Comparison of ENCODE assay signal across 15 cellular contexts in genomic region chr4:25888781-25889180, GRCh38.
"Had no signal": no experiment of that assay in that cellular context is flagged by ENCODE, and none has a peak within 500 bp of the region (broad histone marks: within the 10 kb centered on the region; RNA-seq: fewer than 3 reads in every experiment).

No MANE protein-coding gene starts in this region.

- H3K27ac Mint-ChIP-seq: activated CD4-positive, alpha-beta T cell treated with anti-CD3 and anti-CD28 coated beads, Interleukin-2, amount 10 ng/mL, durations not matched to agents 7 days and 5 days; activated naive CD4-positive, alpha-beta T cell treated with anti-CD3 and anti-CD28 coated beads, Interleukin-2, amount 10 ng/mL, durations not matched to agents 7 days and 5 days; activated T-helper 17 cell treated with anti-CD3 and anti-CD28 coated beads, Interleukin-2, amount 50 U/mL, for 72 hours; brain had no signal

- ATAC-seq: activated T-helper 17 cell treated with anti-CD3 and anti-CD28 coated beads, Interleukin-2, amount 50 U/mL, for 72 hours; foreskin keratinocyte; left lung; stimulated activated naive CD8-positive, alpha-beta T cell treated with anti-CD3 and anti-CD28 coated beads, Interleukin-15, Interleukin-2, amounts not matched to agents 100 U/mL and 50 U/mL, for 24 hours had no signal

- H3K27me3 Mint-ChIP-seq: activated CD4-positive, alpha-beta T cell treated with anti-CD3 and anti-CD28 coated beads, Interleukin-2, amount 10 ng/mL, durations not matched to agents 7 days and 5 days; activated T-helper 17 cell treated with anti-CD3 and anti-CD28 coated beads, Interleukin-2, amount 50 U/mL, for 72 hours had no signal

- H3K4me1 Mint-ChIP-seq: activated CD4-positive, alpha-beta T cell treated with anti-CD3 and anti-CD28 coated beads, Interleukin-2, amount 10 ng/mL, durations not matched to agents 7 days and 5 days; activated naive CD4-positive, alpha-beta T cell treated with anti-CD3 and anti-CD28 coated beads, Interleukin-2, amount 10 ng/mL, durations not matched to agents 7 days and 5 days had no signal

- H3K36me3 Mint-ChIP-seq: activated naive CD4-positive, alpha-beta T cell treated with anti-CD3 and anti-CD28 coated beads, Interleukin-2, amount 10 ng/mL, durations not matched to agents 7 days and 5 days; brain had no signal

- H3K9me3 Mint-ChIP-seq: activated CD4-positive, alpha-beta T cell treated with anti-CD3 and anti-CD28 coated beads, Interleukin-2, amount 10 ng/mL, durations not matched to agents 7 days and 5 days; activated naive CD4-positive, alpha-beta T cell treated with anti-CD3 and anti-CD28 coated beads, Interleukin-2, amount 10 ng/mL, durations not matched to agents 7 days and 5 days; activated T-helper 17 cell treated with anti-CD3 and anti-CD28 coated beads, Interleukin-2, amount 50 U/mL, for 72 hours; brain had no signal

- H3K4me3 ChIP-seq: left lung, suprapubic skin, upper lobe of left lung had no signal

- H3K4me3 Mint-ChIP-seq: activated CD4-positive, alpha-beta T cell treated with anti-CD3 and anti-CD28 coated beads, Interleukin-2, amount 10 ng/mL, durations not matched to agents 7 days and 5 days; activated naive CD4-positive, alpha-beta T cell treated with anti-CD3 and anti-CD28 coated beads, Interleukin-2, amount 10 ng/mL, durations not matched to agents 7 days and 5 days; activated T-helper 17 cell treated with anti-CD3 and anti-CD28 coated beads, Interleukin-2, amount 50 U/mL, for 72 hours; brain had no signal

- DNase-seq: activated CD4-positive, alpha-beta T cell treated with anti-CD3 and anti-CD28 coated beads, Interleukin-2, amount 10 ng/mL, durations not matched to agents 7 days and 5 days; activated CD8-positive, alpha-beta memory T cell treated with anti-CD3 and anti-CD28 coated beads for 24 hours; activated naive CD4-positive, alpha-beta T cell treated with anti-CD3 and anti-CD28 coated beads, Interleukin-2, amount 10 ng/mL, durations not matched to agents 7 days and 5 days; dermis blood vessel endothelial cell; erythroblast; left lung; mesendoderm; stimulated activated CD4-positive, alpha-beta T cell treated with anti-CD3 and anti-CD28 coated beads, Interleukin-2, amount 100 ng/mL, for 48 hours; stimulated activated naive CD8-positive, alpha-beta T cell treated with anti-CD3 and anti-CD28 coated beads, Interleukin-15, Interleukin-2, amounts not matched to agents 100 U/mL and 50 U/mL, for 24 hours; T-helper 9 cell; upper lobe of left lung had no signal
